10 cellular contexts compared by ENCODE assay signal in the genomic region with DNA sequence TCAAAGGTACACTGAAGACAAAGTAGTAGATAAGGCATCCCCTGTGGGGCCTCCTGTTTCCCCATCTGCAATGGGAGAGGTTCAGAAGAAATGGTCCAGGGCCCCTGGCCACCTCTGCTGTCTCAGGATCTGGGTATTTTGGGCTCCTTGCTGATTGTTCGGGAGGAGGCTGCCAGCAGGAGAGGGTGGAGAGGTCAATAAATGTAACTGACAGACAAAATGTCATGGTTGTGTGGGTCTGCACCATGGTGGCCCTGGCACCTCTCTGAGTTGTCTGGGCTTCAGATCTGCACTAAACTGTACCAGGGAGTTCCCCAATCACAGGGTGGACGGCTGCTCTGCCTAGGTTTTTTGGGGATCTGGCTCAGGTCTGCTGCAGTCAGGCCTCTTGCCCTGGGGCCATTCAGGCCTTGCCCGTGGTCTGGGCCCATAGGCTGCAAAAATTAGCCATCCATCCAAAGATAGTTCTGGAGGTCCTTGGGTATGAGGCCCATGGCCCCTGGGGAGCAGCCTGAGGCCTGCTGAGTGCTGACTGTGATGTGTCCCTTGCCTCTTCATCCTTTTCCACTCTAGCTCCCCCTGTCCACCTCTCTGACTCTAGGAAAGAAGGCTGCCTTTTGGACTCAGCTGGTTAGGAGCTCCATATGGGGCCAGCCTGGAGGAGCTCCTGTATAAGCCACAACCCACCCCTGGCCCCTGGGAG. TPM values are rescaled to one million over a fixed set of nuclear protein-coding genes. Genes with fewer than 3 reads are reported as not detected.
DNase-seq lines count a peak whose midpoint lies in the region; ATAC-seq, FAIRE-seq and TF ChIP-seq lines count a peak whose summit lies in the region.
"Had no signal": no experiment of that assay in that cellular context is flagged by ENCODE, and none has a peak within 500 bp of the region (broad histone marks: within the 10 kb centered on the region; RNA-seq: fewer than 3 reads in every experiment).

No MANE protein-coding gene starts in this region.

- CTCF ChIA-PET in HepG2 (lab: Yijun Ruan, JAX; ENCODE audit: low intra/inter-chr PET ratio, low total read pairs) = no interaction called here

- no peaks in the 10 kb centered on the region for H3K27me3 Mint-ChIP-seq in activated T-helper 17 cell treated with anti-CD3 and anti-CD28 coated beads, Interleukin-2, amount 50 U/mL, for 72 hours

- H3K9me3 ChIP-seq in BLaER1 = no peaks in the 10 kb centered on the region
- H3K9me3 ChIP-seq in HepG2 (ENCODE audit: low read length) = no peaks in the 10 kb centered on the region
- H3K9me3 ChIP-seq: esophagus muscularis mucosa had no signal

- no peak overlapping the region for H2AFZ ChIP-seq in HepG2 (ENCODE audit: low read length)

- TF ChIP-seq EP300 in HepG2 (IDR thresholded peaks at IDR 0.05; ENCODE audit: low read depth in 2 of 2, low read length in 2 of 2) (no peak), HepG2 (CRISPR knock-in tag; IDR thresholded peaks at IDR 0.05; ENCODE audit: borderline replicate concordance) (no peak)

- H3K4me2 ChIP-seq in BLaER1 (peak overlapping the region; percentile 97), HepG2 (ENCODE audit: low read depth, low read length) (no peak overlapping the region)

- no peak for DNase-seq in HepG2 (ENCODE audit: low spot score)
- DNase-seq in islet precursor cell = no peak
- no peak for DNase-seq in AG08395 (ENCODE audit: low spot score)
- DNase-seq in mesenteric fat pad (ENCODE audit: low spot score) = no peak
- DNase-seq: Calu3 had no signal

- WGBS in HepG2 (ENCODE audit: low lambda C conversion rate) = no CpG with 5 or more reads among the region's 3 CpGs

- H3K9ac ChIP-seq in BLaER1 = peak overlapping the region; percentile 72
- H3K9ac ChIP-seq in HepG2 (ENCODE audit: insufficient read depth, low read depth, low read length) = no peak overlapping the region

- no peak for TF ChIP-seq POLR2A in HepG2 (IDR thresholded peaks at IDR 0.05; ENCODE audit: insufficient read depth in 1 of 2, low read depth in 2 of 2, low read length in 2 of 2)

- no peak for FAIRE-seq in HepG2 (lab: Jason Lieb, UNC)

- H3K9me3 Mint-ChIP-seq in activated T-helper 17 cell treated with anti-CD3 and anti-CD28 coated beads, Interleukin-2, amount 50 U/mL, for 72 hours = no peaks in the 10 kb centered on the region

- H3K27me3 ChIP-seq in BLaER1 = no peaks in the 10 kb centered on the region
- no peaks in the 10 kb centered on the region for H3K27me3 ChIP-seq in HepG2 (ENCODE audit: control insufficient read depth in 1 of 2, insufficient read depth in 2 of 2, low read length in 2 of 2)
- H3K27me3 ChIP-seq: esophagus muscularis mucosa had no signal

- H3K36me3 Mint-ChIP-seq in activated T-helper 17 cell treated with anti-CD3 and anti-CD28 coated beads, Interleukin-2, amount 50 U/mL, for 72 hours (ENCODE audit: low read depth) = peaks cover 35% of the 10 kb centered on the region

- intact Hi-C loops in HepG2 (cut with micrococcal nuclease; ENCODE audit: unreplicated experiment) = no loop called here

- no peaks in the 10 kb centered on the region for H3K79me2 ChIP-seq in HepG2 (ENCODE audit: insufficient read depth, low read length)

- H3K4me1 Mint-ChIP-seq in activated T-helper 17 cell treated with anti-CD3 and anti-CD28 coated beads, Interleukin-2, amount 50 U/mL, for 72 hours = peaks cover 56% of the 10 kb centered on the region

- peak overlapping the region; percentile 87 for H3K27ac Mint-ChIP-seq in activated T-helper 17 cell treated with anti-CD3 and anti-CD28 coated beads, Interleukin-2, amount 50 U/mL, for 72 hours

- no peak for TF ChIP-seq CTCF in HepG2 (CRISPR knock-in tag; IDR thresholded peaks at IDR 0.05)

- peak; percentile 2 for ATAC-seq in HG02885 (IDR thresholded peaks at IDR 0.05; ENCODE audit: poor library complexity, unreplicated experiment)
- ATAC-seq in activated T-helper 17 cell treated with anti-CD3 and anti-CD28 coated beads, Interleukin-2, amount 50 U/mL, for 72 hours (replicated peaks) = no peak
- ATAC-seq in HepG2 = peak; percentile 19; the same call in 2 of the 3 replicates
- ATAC-seq in GM19035 (IDR thresholded peaks at IDR 0.05; ENCODE audit: unreplicated experiment) = no peak

- H3K27ac ChIP-seq in BLaER1 = peak overlapping the region; percentile 91
- H3K27ac ChIP-seq in HepG2 (ENCODE audit: extremely low read length, insufficient read depth, low read length) = no peak overlapping the region

- POLR2A ChIA-PET in HepG2 (lab: Yijun Ruan, JAX) = interaction anchor here (1.6 kb wide), 1 partner anchor 10 kb away, joined by 6 read pairs; the partner anchor contains the start of gene CCDC12

- H4K20me1 ChIP-seq in BLaER1 (no peaks in the 10 kb centered on the region), HepG2 (ENCODE audit: insufficient read depth, low read length) (no peaks in the 10 kb centered on the region)

- H3K4me3 Mint-ChIP-seq in activated T-helper 17 cell treated with anti-CD3 and anti-CD28 coated beads, Interleukin-2, amount 50 U/mL, for 72 hours = peak overlapping the region; percentile 83

- peaks cover 46% of the 10 kb centered on the region for H3K36me3 ChIP-seq in BLaER1
- H3K36me3 ChIP-seq in HepG2 (replicated peaks in 1 of 2; ENCODE audit: control insufficient read depth in 1 of 2, insufficient read depth in 2 of 2, low read length in 2 of 2) = no peaks in the 10 kb centered on the region

- no peak for TF ChIP-seq RAD21 in HepG2 (CRISPR knock-in tag; IDR thresholded peaks at IDR 0.05)

- no TSS peak for BruUV-seq in HepG2 (replicated peaks; lab: Mats Ljungman, UMichigan)

- H3K4me3 ChIP-seq in BLaER1 = peak overlapping the region; percentile 57
- H3K4me3 ChIP-seq in HepG2 (replicated peaks in 1 of 3; ENCODE audit: insufficient read depth in 1 of 3, low read depth in 2 of 3, low read length in 3 of 3) = no peak overlapping the region

- in situ Hi-C loops in HepG2 (cut with HindIII; ENCODE audit: extremely low pct_ligation_motif_present, low pct_unique_long_range_greater_than_20kb) = no loop called here

- H3K4me1 ChIP-seq in BLaER1 (peaks cover 100% of the 10 kb centered on the region), HepG2 (ENCODE audit: insufficient read depth, low read length) (peaks cover 17% of the 10 kb centered on the region)

TF ChIP-seq in HepG2, 621 proteins besides CTCF, POLR2A, EP300 and RAD21 (continues in another document):
- no peak for TF ChIP-seq AGO2 (optimal IDR thresholded peaks at IDR 0.05; ENCODE audit: low read depth, low read length)

RNA-seq across cellular contexts. Expression of gene NBEAL2, which starts 7.5 kb away (rescaled TPM):
- total RNA-seq in activated T-helper 17 cell treated with anti-CD3 and anti-CD28 coated beads, Interleukin-2, amount 50 U/mL, for 72 hours = 100 to 1,000 TPM; 140 to 169 TPM
- total RNA-seq in HepG2 (2016; rRNA removed; fragmentation: Illumina TruSeq; extraction: Trizol) (6.0 and 9.7 TPM in 2 replicates), mesenteric fat pad (42.9 TPM)
- 1.8 and 2.7 TPM in 2 replicates for total RNA-seq in HepG2 (2016; cell fraction: cytosol; rRNA removed; fragmentation: Illumina TruSeq; extraction: Trizol; ENCODE audit: low read depth)
- total RNA-seq in HepG2 (2016; cell fraction: insoluble cytoplasmic fraction; rRNA removed; fragmentation: Illumina TruSeq; extraction: Trizol) = 6.0 and 8.3 TPM in 2 replicates
- 4.1 and 4.3 TPM in 2 replicates for total RNA-seq in HepG2 (2016; cell fraction: membrane; rRNA removed; fragmentation: Illumina TruSeq; extraction: Trizol)
- 14.8 and 19.9 TPM in 2 replicates for total RNA-seq in HepG2 (2016; cell fraction: nucleus; rRNA removed; fragmentation: Illumina TruSeq; extraction: Trizol)
- 12.4 and 15.8 TPM in 2 replicates for polyA plus RNA-seq in HepG2 (2011; rRNA removed)
- polyA plus RNA-seq in HepG2 (2011; cell fraction: cytosol; rRNA removed) = 3.6 and 4.9 TPM in 2 replicates
- 222 and 246 TPM in 2 replicates for polyA plus RNA-seq in HepG2 (2011; cell fraction: nucleus; rRNA removed)
- polyA plus RNA-seq in HepG2 (2012) = 7.9 and 16.7 TPM in 2 replicates
- polyA plus RNA-seq in HepG2 (2016; cell fraction: cytosol; fragmentation: Illumina TruSeq; extraction: Trizol; ENCODE audit: low read depth) = 0.67 and 0.80 TPM in 2 replicates
- 6.4 and 7.7 TPM in 2 replicates for polyA plus RNA-seq in HepG2 (2016; cell fraction: insoluble cytoplasmic fraction; fragmentation: Illumina TruSeq; extraction: Trizol; ENCODE audit: low read depth)
- polyA plus RNA-seq in HepG2 (2016; cell fraction: membrane; fragmentation: Illumina TruSeq; extraction: Trizol; ENCODE audit: low read depth) = 1.5 and 1.8 TPM in 2 replicates
- 69.9 and 76.5 TPM in 2 replicates for polyA plus RNA-seq in HepG2 (2016; cell fraction: nucleus; fragmentation: Illumina TruSeq; extraction: Trizol; ENCODE audit: insufficient read depth, low read depth)
- 8.9 and 19.6 TPM in 2 replicates for polyA minus RNA-seq in HepG2 (2011; rRNA and poly(A)+ RNA removed; ENCODE audit: low replicate concordance)
- 2.9 and 3.9 TPM in 2 replicates for polyA minus RNA-seq in HepG2 (2011; cell fraction: cytosol; rRNA and poly(A)+ RNA removed)
- polyA minus RNA-seq in HepG2 (2011; cell fraction: nucleus; rRNA and poly(A)+ RNA removed) = 18.7 and 21.3 TPM in 2 replicates

RNA-seq across cellular contexts. Expression of gene CCDC12, which starts 10.4 kb away (rescaled TPM):
- 10 to 100 TPM; 46.9 to 59.8 TPM for total RNA-seq in activated T-helper 17 cell treated with anti-CD3 and anti-CD28 coated beads, Interleukin-2, amount 50 U/mL, for 72 hours
- total RNA-seq in HepG2 (2016; rRNA removed; fragmentation: Illumina TruSeq; extraction: Trizol) = 49.5 and 55.2 TPM in 2 replicates
- 28.7 and 32.4 TPM in 2 replicates for total RNA-seq in HepG2 (2016; cell fraction: cytosol; rRNA removed; fragmentation: Illumina TruSeq; extraction: Trizol; ENCODE audit: low read depth)
- 52.2 and 56.9 TPM in 2 replicates for total RNA-seq in HepG2 (2016; cell fraction: insoluble cytoplasmic fraction; rRNA removed; fragmentation: Illumina TruSeq; extraction: Trizol)
- total RNA-seq in HepG2 (2016; cell fraction: membrane; rRNA removed; fragmentation: Illumina TruSeq; extraction: Trizol) = 27.1 and 29.7 TPM in 2 replicates
- 28.6 and 32.0 TPM in 2 replicates for total RNA-seq in HepG2 (2016; cell fraction: nucleus; rRNA removed; fragmentation: Illumina TruSeq; extraction: Trizol)
- 28.9 and 30.1 TPM in 2 replicates for polyA plus RNA-seq in HepG2 (2011; rRNA removed)
- polyA plus RNA-seq in HepG2 (2011; cell fraction: cytosol; rRNA removed) = 32.7 and 35.6 TPM in 2 replicates
- 40.0 and 40.6 TPM in 2 replicates for polyA plus RNA-seq in HepG2 (2011; cell fraction: nucleus; rRNA removed)
- polyA plus RNA-seq in HepG2 (2012) = 26.3 and 31.7 TPM in 2 replicates
- polyA plus RNA-seq in HepG2 (2016; cell fraction: cytosol; fragmentation: Illumina TruSeq; extraction: Trizol; ENCODE audit: low read depth) = 14.7 and 15.4 TPM in 2 replicates
- 73.4 and 79.9 TPM in 2 replicates for polyA plus RNA-seq in HepG2 (2016; cell fraction: insoluble cytoplasmic fraction; fragmentation: Illumina TruSeq; extraction: Trizol; ENCODE audit: low read depth)
- polyA plus RNA-seq in HepG2 (2016; cell fraction: membrane; fragmentation: Illumina TruSeq; extraction: Trizol; ENCODE audit: low read depth) = 18.7 and 18.8 TPM in 2 replicates
- polyA plus RNA-seq in HepG2 (2016; cell fraction: nucleus; fragmentation: Illumina TruSeq; extraction: Trizol; ENCODE audit: insufficient read depth, low read depth) = 55.2 TPM in 2 replicates
- 53.2 and 59.2 TPM in 2 replicates for polyA minus RNA-seq in HepG2 (2011; rRNA and poly(A)+ RNA removed; ENCODE audit: low replicate concordance)
- polyA minus RNA-seq in HepG2 (2011; cell fraction: cytosol; rRNA and poly(A)+ RNA removed) = 9.3 and 12.2 TPM in 2 replicates
- polyA minus RNA-seq in HepG2 (2011; cell fraction: nucleus; rRNA and poly(A)+ RNA removed) = 41.3 and 55.9 TPM in 2 replicates
- total RNA-seq in mesenteric fat pad = 33.1 TPM

Comparison
In these comparisons a context has a peak if more than half of its experiments do, and no peak if none do; other contexts are left out.
1. ATAC-seq: peak in HG02885 (single experiment) and HepG2 (single experiment); none in activated T-helper 17 cell treated with anti-CD3 and anti-CD28 coated beads, Interleukin-2, amount 50 U/mL, for 72 hours (single experiment) and GM19035 (single experiment).